Comparison of ENCODE assay signal across 15 cellular contexts in genomic region chr5:149221326-149221725, GRCh38. TPM values are rescaled to one million over a fixed set of nuclear protein-coding genes. Genes with fewer than 3 reads are reported as not detected.
DNase-seq lines count a peak whose midpoint lies in the region; ATAC-seq and TF ChIP-seq lines count a peak whose summit lies in the region.
"Had no signal": no experiment of that assay in that cellular context is flagged by ENCODE, and none has a peak within 500 bp of the region (broad histone marks: within the 10 kb centered on the region; RNA-seq: fewer than 3 reads in every experiment).

No MANE protein-coding gene starts in this region.

- H3K27me3 ChIP-seq in left lung = no peaks in the 10 kb centered on the region
- no peaks in the 10 kb centered on the region for H3K27me3 ChIP-seq in transverse colon
- H3K27me3 ChIP-seq: BLaER1, spleen had no signal

- ATAC-seq in left lung (no peak), left colon (no peak)

- 0 out of 2 replicates have a peak overlapping the region, but pooled peaks have one; percentile 9 for H3K27ac ChIP-seq in 22Rv1
- peak overlapping the region; percentile 22 to 57 for H3K27ac ChIP-seq in left lung
- H3K27ac ChIP-seq in transverse colon = no peak overlapping the region
- H3K27ac ChIP-seq: BLaER1, PC-9, spleen had no signal

- WGBS in transverse colon (ENCODE audit: low coverage in 1 of 2), 2 donors = 17 to 29% methylated on average over 1 of the region's 1 CpG

- in situ Hi-C loops in G401 (cut with HindIII; ENCODE audit: low sequenced_read_pairs) = no loop called here
- in situ Hi-C loops in transverse colon (cut with MboI; ENCODE audit: low pct_ligation_motif_present in 1 of 4, low pct_unique_long_range_greater_than_20kb in 1 of 4, low sequenced_read_pairs in 3 of 4) = no loop called here

- H3K4me3 ChIP-seq in left lung (no peak overlapping the region), transverse colon (no peak overlapping the region)
- H3K4me3 ChIP-seq: BLaER1, PC-9, spleen had no signal

- TF ChIP-seq EP300 in transverse colon (IDR thresholded peaks at IDR 0.05; ENCODE audit: low read depth) = no peak

- H3K36me3 ChIP-seq in left lung (no peaks in the 10 kb centered on the region), transverse colon (no peaks in the 10 kb centered on the region)
- H3K36me3 ChIP-seq: BLaER1 had no signal

- no peak for TF ChIP-seq POLR2A in transverse colon (IDR thresholded peaks at IDR 0.05)

- H3K4me1 ChIP-seq in left lung (peaks cover 9 to 32% of the 10 kb centered on the region in 2 donors), transverse colon (peaks cover 0 to 5% (median 0%) of the 10 kb centered on the region in 4 donors)
- H3K4me1 ChIP-seq: BLaER1 had no signal

- H3K9me3 ChIP-seq in left lung (no peaks in the 10 kb centered on the region), transverse colon (no peaks in the 10 kb centered on the region)
- H3K9me3 ChIP-seq: BLaER1, spleen had no signal

- DNase-seq in G401 (ENCODE audit: low spot score) (peak; percentile 85), cerebellar cortex (ENCODE audit: low spot score) (peak; percentile 82), left lung (no peak), transverse colon (no peak), amygdala (lab: John Stamatoyannopoulos, UW) (no peak), left colon (no peak), SIG-M5 (lab: John Stamatoyannopoulos, UW) (no peak)
- DNase-seq: activated naive CD4-positive, alpha-beta T cell treated with Interleukin-2 at 50 U/mL for 16 hours; DND-41; NCI-H1105 treated with DMSO at 0.1 percent for 48 hours; PC-9; spleen had no signal

- intact Hi-C loops in left lung (cut with DNase I) = no loop called here
- intact Hi-C loops in transverse colon (cut with DNase I; ENCODE audit: low total_unique reads) = no loop called here
- intact Hi-C loops in left colon (cut with DNase I, micrococcal nuclease) = loop anchor here in 1 of 2 donors (10.0 kb wide), 1 partner anchor 77 kb away; the partner anchor contains the start of gene ABLIM3

- TF ChIP-seq CTCF in 22Rv1 (IDR thresholded peaks at IDR 0.05) (no peak), left lung (IDR thresholded peaks at IDR 0.05) (no peak), transverse colon (IDR thresholded peaks at IDR 0.05) (no peak)

RNA-seq across cellular contexts. Expression of gene AFAP1L1, which starts 50.3 kb away (rescaled TPM):
- total RNA-seq in G401 (2014; rRNA removed; shearing (Covaris generic)) = 0.12 and 0.14 TPM in 2 replicates
- total RNA-seq in left lung (10 to 100 TPM; 14.2 to 17.0 TPM), transverse colon (1 to 10 TPM; 2.2 to 4.1 (median 3.0) TPM), left colon (1 to 10 TPM; 1.9 to 2.7 TPM)
- total RNA-seq: T-helper 1 cell treated with Interleukin-12 subunit alpha and Interleukin-12 subunit beta and Interleukin-4 antibody, amounts not matched to agents 30 ng/mL and 1 ng/mL, for 36 hours had no signal

Comparison
In these comparisons a context has a peak if more than half of its experiments do, and no peak if none do; other contexts are left out.
1. H3K27ac ChIP-seq: peak in 22Rv1 (single experiment) and left lung (2 of 2); none in transverse colon (0 of 4).
2. DNase-seq: peak in G401 (single experiment) and cerebellar cortex (single experiment); none in left lung (0 of 2), transverse colon (single experiment), amygdala (0 of 56), left colon (0 of 2) and SIG-M5 (single experiment).